22 cellular contexts compared by ENCODE assay signal in genomic region chr10:76070861-76071260, GRCh38.
DNase-seq lines count a peak whose midpoint lies in the region; ATAC-seq and TF ChIP-seq lines count a peak whose summit lies in the region.
"Had no signal": no experiment of that assay in that cellular context is flagged by ENCODE, and none has a peak within 500 bp of the region (broad histone marks: within the 10 kb centered on the region; RNA-seq: fewer than 3 reads in every experiment).

No MANE protein-coding gene starts in this region.

- POLR2A ChIA-PET in Caco-2 (lab: Charles Lee) = no interaction called here
- POLR2A ChIA-PET in CD4-positive, alpha-beta T cell (lab: Charles Lee) = no interaction called here

- H3K36me3 ChIP-seq in gastroesophageal sphincter = no peaks in the 10 kb centered on the region
- H3K36me3 ChIP-seq in tibial nerve = peaks cover 0 to 5% (median 0%) of the 10 kb centered on the region in 3 donors
- no peaks in the 10 kb centered on the region for H3K36me3 ChIP-seq in Caco-2 (ENCODE audit: control insufficient read depth, insufficient read depth, low read length)

- H3K4me1 Mint-ChIP-seq in osteocyte (ENCODE audit: unreplicated experiment) = peaks cover 20% of the 10 kb centered on the region
- H3K4me1 Mint-ChIP-seq in Caco-2 (ENCODE audit: low read depth, unreplicated experiment) = no peaks in the 10 kb centered on the region
- H3K4me1 Mint-ChIP-seq in CD4-positive, alpha-beta T cell (ENCODE audit: low read depth) = no peaks in the 10 kb centered on the region
- peaks cover 20% of the 10 kb centered on the region for H3K4me1 Mint-ChIP-seq in chondrocyte (ENCODE audit: low read depth)
- H3K4me1 Mint-ChIP-seq: CD8-positive, alpha-beta memory T cell had no signal

- peak overlapping the region; percentile 38 to 68 (median 48) for H3K27ac ChIP-seq in gastroesophageal sphincter
- H3K27ac ChIP-seq in tibial nerve = peak overlapping the region in 3 of 4 donors; percentile 5 to 78 (median 62)
- no peak overlapping the region for H3K27ac ChIP-seq in CD4-positive, alpha-beta T cell (ENCODE audit: low read depth, low read length)

- no TSS peak for BruUV-seq in Caco-2 (replicated peaks; lab: Mats Ljungman, UMichigan)

- TF ChIP-seq POLR2A in gastroesophageal sphincter (IDR thresholded peaks at IDR 0.05) (no peak), tibial nerve (IDR thresholded peaks at IDR 0.05) (no peak)

- H3K27me3 ChIP-seq in gastroesophageal sphincter (no peaks in the 10 kb centered on the region), tibial nerve (no peaks in the 10 kb centered on the region), Caco-2 (replicated peaks; ENCODE audit: control insufficient read depth, insufficient read depth, low read length) (no peaks in the 10 kb centered on the region)
- H3K27me3 ChIP-seq in CD4-positive, alpha-beta T cell (ENCODE audit: control insufficient read depth, insufficient read depth, low read length) = no peaks in the 10 kb centered on the region

- WGBS in gastroesophageal sphincter (ENCODE audit: low coverage in 1 of 2), 2 donors = 60 to 100% methylated on average over 2 to 3 of the region's 5 CpGs
- 88% methylated on average over 5 of the region's 5 CpGs for WGBS in tibial nerve, 2 donors

- H3K9me3 Mint-ChIP-seq in osteocyte (ENCODE audit: unreplicated experiment) (peaks cover 12% of the 10 kb centered on the region), Caco-2 (ENCODE audit: unreplicated experiment) (peaks cover 20% of the 10 kb centered on the region), chondrocyte (ENCODE audit: low read depth) (peaks cover 17% of the 10 kb centered on the region)
- no peaks in the 10 kb centered on the region for H3K9me3 Mint-ChIP-seq in CD4-positive, alpha-beta T cell

- intact Hi-C loops in Caco-2 (cut with micrococcal nuclease; ENCODE audit: unreplicated experiment) = no loop called here
- intact Hi-C loops in CD4-positive, alpha-beta T cell (cut with DNase I, micrococcal nuclease) = no loop called here

- H3K4me1 ChIP-seq in gastroesophageal sphincter = peaks cover 3 to 66% (median 9%) of the 10 kb centered on the region in 3 donors
- peaks cover 0 to 22% (median 3%) of the 10 kb centered on the region in 4 donors for H3K4me1 ChIP-seq in tibial nerve
- H3K4me1 ChIP-seq in Caco-2 = no peaks in the 10 kb centered on the region

- TF ChIP-seq EP300 in gastroesophageal sphincter (IDR thresholded peaks at IDR 0.05) (no peak), tibial nerve (IDR thresholded peaks at IDR 0.05) (no peak)

- H3K9me3 ChIP-seq in gastroesophageal sphincter (peaks cover 0 to 6% (median 0%) of the 10 kb centered on the region in 3 donors), tibial nerve (peaks cover 0 to 3% (median 0%) of the 10 kb centered on the region in 4 donors), Caco-2 (no peaks in the 10 kb centered on the region)
- H3K9me3 ChIP-seq in CD4-positive, alpha-beta T cell (ENCODE audit: control insufficient read depth, low read length) = no peaks in the 10 kb centered on the region

- H3K27me3 Mint-ChIP-seq in osteocyte (ENCODE audit: unreplicated experiment) (peaks cover 3% of the 10 kb centered on the region), Caco-2 (ENCODE audit: insufficient read depth, unreplicated experiment) (no peaks in the 10 kb centered on the region), chondrocyte (ENCODE audit: low read depth) (no peaks in the 10 kb centered on the region)
- no peaks in the 10 kb centered on the region for H3K27me3 Mint-ChIP-seq in CD4-positive, alpha-beta T cell

- CTCF ChIA-PET in Caco-2 (lab: Charles Lee) = no interaction called here
- CTCF ChIA-PET in CD4-positive, alpha-beta T cell (lab: Charles Lee) = no interaction called here

- DNase-seq in NCI-H82 treated with DMSO at 0.1 percent for 48 hours (lab: John Stamatoyannopoulos, UW; ENCODE audit: unreplicated experiment) = peak; percentile 59
- no peak for DNase-seq in osteocyte (ENCODE audit: extremely low spot score, unreplicated experiment)
- no peak for DNase-seq in tibial nerve (ENCODE audit: low spot score in 2 of 2)
- DNase-seq in Caco-2 = no peak
- DNase-seq in CD4-positive, alpha-beta T cell = no peak
- no peak for DNase-seq in chondrocyte (ENCODE audit: low spot score)
- DNase-seq: AML-193; C1 segment of cervical spinal cord; CD8-positive, alpha-beta memory T cell; GF-D8; GOT3; KG1; NCI-H1092 treated with DMSO at 0.1 percent for 48 hours; NCI-H1436 treated with DMSO at 0.1 percent for 48 hours; NCI-H1930; NCI-H226; NCI-H510A treated with DMSO at 0.1 percent for 48 hours; NCI-H748 treated with DMSO at 0.1 percent for 48 hours had no signal

- H3K4me3 ChIP-seq in gastroesophageal sphincter (no peak overlapping the region), tibial nerve (no peak overlapping the region), Caco-2 (ENCODE audit: low read depth, low read length) (no peak overlapping the region)

- H3K27ac Mint-ChIP-seq in osteocyte (ENCODE audit: unreplicated experiment) (peak overlapping the region; percentile 28), Caco-2 (ENCODE audit: unreplicated experiment) (no peak overlapping the region), chondrocyte (ENCODE audit: unreplicated experiment) (no peak overlapping the region)
- H3K27ac Mint-ChIP-seq in CD4-positive, alpha-beta T cell = no peak overlapping the region
- H3K27ac Mint-ChIP-seq: CD8-positive, alpha-beta memory T cell had no signal

- H3K36me3 Mint-ChIP-seq in osteocyte (ENCODE audit: unreplicated experiment) (no peaks in the 10 kb centered on the region), Caco-2 (ENCODE audit: insufficient read depth, unreplicated experiment) (peaks cover 4% of the 10 kb centered on the region), chondrocyte (ENCODE audit: low read depth) (peaks cover 4% of the 10 kb centered on the region)
- no peaks in the 10 kb centered on the region for H3K36me3 Mint-ChIP-seq in CD4-positive, alpha-beta T cell (ENCODE audit: low read depth)
- H3K36me3 Mint-ChIP-seq: CD8-positive, alpha-beta memory T cell had no signal

- H3K4me3 Mint-ChIP-seq in osteocyte (ENCODE audit: unreplicated experiment) = no peak overlapping the region
- no peak overlapping the region for H3K4me3 Mint-ChIP-seq in Caco-2 (ENCODE audit: unreplicated experiment)
- no peak overlapping the region for H3K4me3 Mint-ChIP-seq in CD4-positive, alpha-beta T cell
- no peak overlapping the region for H3K4me3 Mint-ChIP-seq in chondrocyte (ENCODE audit: unreplicated experiment)
- H3K4me3 Mint-ChIP-seq: CD8-positive, alpha-beta memory T cell had no signal

- ATAC-seq in gastroesophageal sphincter (no peak), GM19023 (IDR thresholded peaks at IDR 0.05; ENCODE audit: unreplicated experiment) (no peak)
- no peak for ATAC-seq in CD4-positive, alpha-beta T cell (ENCODE audit: poor library complexity)
- ATAC-seq: HCT116, Right ventricle myocardium inferior had no signal

- TF ChIP-seq CTCF in gastroesophageal sphincter (IDR thresholded peaks at IDR 0.05) = no peak
- TF ChIP-seq CTCF in osteocyte (IDR thresholded peaks at IDR 0.05) = no peak
- TF ChIP-seq CTCF in tibial nerve (IDR thresholded peaks at IDR 0.05) = no peak
- TF ChIP-seq CTCF in Caco-2 (IDR thresholded peaks at IDR 0.05; ENCODE audit: insufficient read depth in 1 of 2, low read depth in 1 of 2, low read length in 1 of 2, severe bottlenecking in 1 of 2, unreplicated experiment in 1 of 2) = no peak
- no peak for TF ChIP-seq CTCF in CD4-positive, alpha-beta T cell (IDR thresholded peaks at IDR 0.05)
- TF ChIP-seq CTCF in chondrocyte (IDR thresholded peaks at IDR 0.05) = no peak
